ENCODE assay signal across 22 cellular contexts in genomic region chr12:124683725-124684124, GRCh38.
DNase-seq lines count a peak whose midpoint lies in the region; ATAC-seq and TF ChIP-seq lines count a peak whose summit lies in the region.
"Had no signal": no experiment of that assay in that cellular context is flagged by ENCODE, and none has a peak within 500 bp of the region (broad histone marks: within the 10 kb centered on the region; RNA-seq: fewer than 3 reads in every experiment).

No MANE protein-coding gene starts in this region.

- no TSS peak for BruUV-seq in Panc1 (replicated peaks; lab: Mats Ljungman, UMichigan)

- no peaks in the 10 kb centered on the region for H3K9me3 ChIP-seq in BLaER1
- H3K9me3 ChIP-seq in Panc1 (ENCODE audit: control insufficient read depth, insufficient read depth, low read depth, low read length) = no peaks in the 10 kb centered on the region
- no peaks in the 10 kb centered on the region for H3K9me3 ChIP-seq in hepatocyte (ENCODE audit: low read depth)
- no peaks in the 10 kb centered on the region for H3K9me3 ChIP-seq in sigmoid colon
- H3K9me3 ChIP-seq: MG63, tibial artery had no signal

- no peak overlapping the region for H3K9ac ChIP-seq in BLaER1

- WGBS in hepatocyte (ENCODE audit: low lambda C conversion rate, missing lambda C conversion rate) = 86% methylated on average over 5 of the region's 5 CpGs
- WGBS in sigmoid colon, 2 donors = 89 to 90% methylated on average over 5 of the region's 5 CpGs

- no peak overlapping the region for H2AFZ ChIP-seq in hepatocyte

- POLR2A ChIA-PET in Panc1 (lab: Charles Lee) = interaction anchor here (0.6 kb wide), 1 partner anchor 480 kb away, joined by 3 read pairs; no protein-coding TSS in a partner anchor

- H3K4me1 ChIP-seq in BLaER1 (peaks cover 95% of the 10 kb centered on the region), Panc1 (ENCODE audit: control insufficient read depth, insufficient read depth, low read length) (peaks cover 93% of the 10 kb centered on the region), hepatocyte (ENCODE audit: insufficient read depth) (peaks cover 50% of the 10 kb centered on the region), sigmoid colon (peaks cover 0 to 95% (median 74%) of the 10 kb centered on the region in 4 donors)

- no peak for ATAC-seq in Panc1
- ATAC-seq: CD8-positive, alpha-beta T cell; T-helper 17 cell had no signal

- H3K79me2 ChIP-seq in hepatocyte = no peaks in the 10 kb centered on the region

- in situ Hi-C loops in Panc1 (cut with HindIII; ENCODE audit: low pct_unique_long_range_greater_than_20kb, low sequenced_read_pairs) = no loop called here

- TF ChIP-seq EP300 in sigmoid colon (IDR thresholded peaks at IDR 0.05) = no peak

- DNase-seq in Panc1 (ENCODE audit: low read depth, low spot score) = no peak
- no peak for DNase-seq in hepatocyte (ENCODE audit: low spot score)
- DNase-seq in sigmoid colon = no peak
- no peak for DNase-seq in A172 (ENCODE audit: low spot score)
- no peak for DNase-seq in ureter (ENCODE audit: low spot score)
- no peak for DNase-seq in activated naive CD4-positive, alpha-beta T cell (lab: John Stamatoyannopoulos, UW)
- DNase-seq in NCI-H2227 treated with DMSO at 0.1 percent for 48 hours (lab: John Stamatoyannopoulos, UW) = no peak
- DNase-seq: activated CD4-positive, alpha-beta memory T cell treated with anti-CD3 and anti-CD28 coated beads, Interleukin-2, amount 10 ng/mL, durations not matched to agents 7 days and 5 days; activated naive CD4-positive, alpha-beta T cell treated with anti-CD3 and anti-CD28 coated beads, Interleukin-2, amount 50 U/mL, for 16 hours; activated T-cell treated with anti-CD3 and anti-CD28 coated beads, Interleukin-2, amount 50 U/mL, for 1 hour; CD8-positive, alpha-beta T cell; DMS79; NCI-H1694 treated with DMSO at 0.1 percent for 48 hours; NCI-H446 treated with DMSO at 0.1 percent for 48 hours; nephron progenitor cell; SHP77; T-helper 17 cell; tibial artery had no signal

- no peak for TF ChIP-seq CTCF in Panc1 (IDR thresholded peaks at IDR 0.05)
- TF ChIP-seq CTCF in hepatocyte (IDR thresholded peaks at IDR 0.05; ENCODE audit: poor library complexity) = no peak
- TF ChIP-seq CTCF in sigmoid colon (IDR thresholded peaks at IDR 0.05) = no peak

- H3K4me3 ChIP-seq in BLaER1 (no peak overlapping the region), Panc1 (ENCODE audit: low read depth in 2 of 2, low read length in 2 of 2) (no peak overlapping the region), hepatocyte (no peak overlapping the region), sigmoid colon (no peak overlapping the region)
- H3K4me3 ChIP-seq: coronary artery, lung, MG63, tibial artery had no signal

- H3K27ac ChIP-seq in BLaER1 = no peak overlapping the region
- peak overlapping the region; percentile 98 for H3K27ac ChIP-seq in Panc1 (ENCODE audit: low read length)
- H3K27ac ChIP-seq in hepatocyte = peak overlapping the region; percentile 72
- peak overlapping the region; percentile 87 to 93 (median 88) for H3K27ac ChIP-seq in sigmoid colon

- H3K4me2 ChIP-seq in BLaER1 (peak overlapping the region; percentile 26), hepatocyte (no peak overlapping the region)

- intact Hi-C loops in Panc1 (cut with micrococcal nuclease; ENCODE audit: unreplicated experiment) = loop anchor here (5.0 to 10.0 kb wide), 4 partner anchors 39 to 299 kb away; partner anchors contain the start of gene NCOR2
- intact Hi-C loops in sigmoid colon (cut with DNase I) = loop anchor here (5.0 kb wide), 1 partner anchor 64 kb away; no protein-coding TSS in a partner anchor

- no peak for TF ChIP-seq POLR2A in sigmoid colon (IDR thresholded peaks at IDR 0.05)

- H3K27me3 ChIP-seq in BLaER1 = no peaks in the 10 kb centered on the region
- no peaks in the 10 kb centered on the region for H3K27me3 ChIP-seq in Panc1 (ENCODE audit: control insufficient read depth, insufficient read depth, low read length)
- no peaks in the 10 kb centered on the region for H3K27me3 ChIP-seq in hepatocyte
- H3K27me3 ChIP-seq in sigmoid colon = no peaks in the 10 kb centered on the region
- H3K27me3 ChIP-seq: MG63, tibial artery had no signal

- H3K36me3 ChIP-seq in BLaER1 (no peaks in the 10 kb centered on the region), Panc1 (ENCODE audit: control insufficient read depth, insufficient read depth, low read length) (no peaks in the 10 kb centered on the region), hepatocyte (replicated peaks; ENCODE audit: insufficient read depth, low read depth) (no peaks in the 10 kb centered on the region), sigmoid colon (no peaks in the 10 kb centered on the region)
- H3K36me3 ChIP-seq: MG63, tibial artery had no signal

- CTCF ChIA-PET in Panc1 (lab: Charles Lee) = no interaction called here

- H4K20me1 ChIP-seq in BLaER1 = no peaks in the 10 kb centered on the region
- no peaks in the 10 kb centered on the region for H4K20me1 ChIP-seq in hepatocyte (ENCODE audit: insufficient read depth, poor library complexity, severe bottlenecking)

- no peaks in the 10 kb centered on the region for H3K9me2 ChIP-seq in hepatocyte (replicated peaks; ENCODE audit: insufficient read depth)
